Comparison of ENCODE assay signal across 13 cellular contexts in the genomic region with DNA sequence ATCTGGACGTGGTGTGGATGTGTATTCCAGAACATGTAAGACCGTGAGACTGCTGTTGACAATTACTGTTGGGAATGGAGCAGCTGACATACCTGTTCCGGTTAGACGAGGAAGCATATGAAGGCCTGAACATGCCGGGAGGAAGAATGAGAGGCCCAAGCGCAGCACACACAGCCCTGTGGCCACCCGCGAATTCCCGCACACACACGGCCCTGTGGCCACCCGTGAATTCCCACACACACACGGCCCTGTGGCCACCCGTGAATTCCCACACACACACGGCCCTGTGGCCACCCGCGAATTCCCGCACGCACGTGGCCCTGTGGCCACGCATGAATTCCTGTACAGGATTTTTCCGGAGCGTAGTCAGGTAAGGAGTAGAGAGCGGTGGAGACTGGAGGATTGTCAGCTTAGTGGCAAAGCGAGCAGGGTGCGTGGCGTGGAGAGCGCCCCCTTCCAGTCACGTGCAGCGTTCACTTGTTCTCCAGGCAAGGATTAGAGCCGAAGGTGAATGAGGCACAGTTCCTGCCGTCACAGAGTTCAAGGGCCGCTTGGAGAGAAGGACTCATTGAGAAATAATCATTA. TPM values are rescaled to one million over a fixed set of nuclear protein-coding genes. Genes with fewer than 3 reads are reported as not detected.
DNase-seq lines count a peak whose midpoint lies in the region; ATAC-seq and TF ChIP-seq lines count a peak whose summit lies in the region.
"Had no signal": no experiment of that assay in that cellular context is flagged by ENCODE, and none has a peak within 500 bp of the region (broad histone marks: within the 10 kb centered on the region; RNA-seq: fewer than 3 reads in every experiment).

No MANE protein-coding gene starts in this region.

- no peak for TF ChIP-seq CTCF in esophagus squamous epithelium (IDR thresholded peaks at IDR 0.05)
- TF ChIP-seq CTCF in mucosa of descending colon (IDR thresholded peaks at IDR 0.05): no peak
- no peak for TF ChIP-seq CTCF in foreskin fibroblast (IDR thresholded peaks at IDR 0.05; ENCODE audit: low read depth, low read length)

- no peak overlapping the region for H3K4me3 Mint-ChIP-seq in activated T-cell treated with anti-CD3 and anti-CD28 coated beads, Interleukin-2, amount 50 U/mL, for 24 hours
- H3K4me3 Mint-ChIP-seq: nephron had no signal

- H3K4me1 ChIP-seq in esophagus squamous epithelium (peaks cover 11 to 94% (median 47%) of the 10 kb centered on the region in 3 donors), mucosa of descending colon (ENCODE audit: low read depth) (peaks cover 24% of the 10 kb centered on the region)

- peak overlapping the region in 3 of 4 donors; percentile 30 to 79 (median 72) for H3K27ac ChIP-seq in esophagus squamous epithelium
- H3K27ac ChIP-seq: colonic mucosa had no signal

- no peaks in the 10 kb centered on the region for H3K27me3 Mint-ChIP-seq in activated T-cell treated with anti-CD3 and anti-CD28 coated beads, Interleukin-2, amount 50 U/mL, for 24 hours

- H3K27ac Mint-ChIP-seq in activated T-cell treated with anti-CD3 and anti-CD28 coated beads, Interleukin-2, amount 50 U/mL, for 24 hours: no peak overlapping the region

- DNase-seq in Right ventricle myocardium superior (peak; percentile 40), Right ventricle myocardium inferior (ENCODE audit: missing footprints) (no peak), esophagus squamous epithelium (lab: John Stamatoyannopoulos, UW) (no peak), mucosa of descending colon (peak in 2 of 3 donors; percentile 18 to 43), D341Med (ENCODE audit: low spot score) (no peak), foreskin fibroblast (no peak)
- no peak for DNase-seq in activated T-cell treated with anti-CD3 and anti-CD28 coated beads, Interleukin-2, amount 50 U/mL, for 24 hours
- DNase-seq in activated CD4-positive, CD25-positive, alpha-beta regulatory T cell (lab: John Stamatoyannopoulos, UW): no peak
- DNase-seq: ACHN had no signal

- H3K27me3 ChIP-seq in esophagus squamous epithelium: no peaks in the 10 kb centered on the region
- H3K27me3 ChIP-seq: colonic mucosa, upper lobe of left lung had no signal

- TF ChIP-seq POLR2A in esophagus squamous epithelium (IDR thresholded peaks at IDR 0.05): no peak

- H3K4me3 ChIP-seq in esophagus squamous epithelium (no peak overlapping the region), mucosa of descending colon (no peak overlapping the region), foreskin fibroblast (ENCODE audit: low read depth in 1 of 2, low read length in 2 of 2) (no peak overlapping the region)
- H3K4me3 ChIP-seq: colonic mucosa, upper lobe of left lung had no signal

- ATAC-seq in Right ventricle myocardium superior (ENCODE audit: poor library complexity) (peak; percentile 13), Right ventricle myocardium inferior (no peak), mucosa of descending colon (no peak)
- ATAC-seq: activated naive CD4-positive, alpha-beta T cell treated with anti-CD3 and anti-CD28 coated beads, Interleukin-2, amount 50 U/mL, for 72 hours had no signal

- H3K4me1 Mint-ChIP-seq in activated T-cell treated with anti-CD3 and anti-CD28 coated beads, Interleukin-2, amount 50 U/mL, for 24 hours (ENCODE audit: low read depth): peaks cover 73% of the 10 kb centered on the region

- H3K9me3 ChIP-seq in esophagus squamous epithelium (no peaks in the 10 kb centered on the region), mucosa of descending colon (no peaks in the 10 kb centered on the region)
- H3K9me3 ChIP-seq: colonic mucosa, upper lobe of left lung had no signal

- H3K36me3 ChIP-seq in esophagus squamous epithelium (peaks cover 0 to 28% (median 0%) of the 10 kb centered on the region in 3 donors), mucosa of descending colon (ENCODE audit: low read depth) (no peaks in the 10 kb centered on the region)
- H3K36me3 ChIP-seq: colonic mucosa had no signal

- intact Hi-C loops in Right ventricle myocardium superior (cut with DNase I) (loop anchor here (5.0 kb wide), 1 partner anchor 50 kb away; no protein-coding TSS in a partner anchor), Right ventricle myocardium inferior (cut with DNase I) (loop anchor here (5.0 kb wide), 1 partner anchor 50 kb away; no protein-coding TSS in a partner anchor), esophagus squamous epithelium (cut with DNase I) (no loop called here), mucosa of descending colon (cut with DNase I, micrococcal nuclease) (no loop called here)

- 86 to 89% methylated on average over 24 to 30 of the region's 32 CpGs for WGBS in esophagus squamous epithelium, 2 donors

- peaks cover 64% of the 10 kb centered on the region for H3K36me3 Mint-ChIP-seq in activated T-cell treated with anti-CD3 and anti-CD28 coated beads, Interleukin-2, amount 50 U/mL, for 24 hours (ENCODE audit: low read depth)

- no peaks in the 10 kb centered on the region for H3K9me3 Mint-ChIP-seq in activated T-cell treated with anti-CD3 and anti-CD28 coated beads, Interleukin-2, amount 50 U/mL, for 24 hours
- H3K9me3 Mint-ChIP-seq: activated naive CD4-positive, alpha-beta T cell treated with anti-CD3 and anti-CD28 coated beads, Interleukin-2, amount 50 U/mL, for 72 hours; nephron had no signal

RNA-seq across cellular contexts. Expression of gene SUN1, which starts 9.5 kb away (rescaled TPM):
- total RNA-seq in Right ventricle myocardium superior (177 TPM), Right ventricle myocardium inferior (176 TPM), esophagus squamous epithelium (100 to 1,000 TPM in 3 of 4 donors, 10 to 100 TPM in 1; 78.0 to 113 (median 105) TPM), mucosa of descending colon (100 to 1,000 TPM; 151 to 179 (median 164) TPM)

RNA-seq across cellular contexts. Expression of gene GET4, which starts 53.6 kb away (rescaled TPM):
- 20.6 TPM for total RNA-seq in Right ventricle myocardium superior
- 19.1 TPM for total RNA-seq in Right ventricle myocardium inferior
- 10 to 100 TPM; 22.3 to 29.6 (median 27.8) TPM for total RNA-seq in esophagus squamous epithelium
- 10 to 100 TPM; 36.9 to 48.8 (median 48.2) TPM for total RNA-seq in mucosa of descending colon

Comparison
In these comparisons a context has a peak if more than half of its experiments do, and no peak if none do; other contexts are left out.
1. DNase-seq: peak in Right ventricle myocardium superior (single experiment) and mucosa of descending colon (2 of 3); none in Right ventricle myocardium inferior (single experiment), esophagus squamous epithelium (single experiment), activated T-cell treated with anti-CD3 and anti-CD28 coated beads, Interleukin-2, amount 50 U/mL, for 24 hours (single experiment), D341Med (single experiment), foreskin fibroblast (0 of 2) and activated CD4-positive, CD25-positive, alpha-beta regulatory T cell (0 of 4).
2. intact Hi-C loops: an anchor here in Right ventricle myocardium superior (5.0 kb wide) and Right ventricle myocardium inferior (5.0 kb wide); none called in esophagus squamous epithelium and mucosa of descending colon.